10 cellular contexts compared by ENCODE assay signal in the genomic region with DNA sequence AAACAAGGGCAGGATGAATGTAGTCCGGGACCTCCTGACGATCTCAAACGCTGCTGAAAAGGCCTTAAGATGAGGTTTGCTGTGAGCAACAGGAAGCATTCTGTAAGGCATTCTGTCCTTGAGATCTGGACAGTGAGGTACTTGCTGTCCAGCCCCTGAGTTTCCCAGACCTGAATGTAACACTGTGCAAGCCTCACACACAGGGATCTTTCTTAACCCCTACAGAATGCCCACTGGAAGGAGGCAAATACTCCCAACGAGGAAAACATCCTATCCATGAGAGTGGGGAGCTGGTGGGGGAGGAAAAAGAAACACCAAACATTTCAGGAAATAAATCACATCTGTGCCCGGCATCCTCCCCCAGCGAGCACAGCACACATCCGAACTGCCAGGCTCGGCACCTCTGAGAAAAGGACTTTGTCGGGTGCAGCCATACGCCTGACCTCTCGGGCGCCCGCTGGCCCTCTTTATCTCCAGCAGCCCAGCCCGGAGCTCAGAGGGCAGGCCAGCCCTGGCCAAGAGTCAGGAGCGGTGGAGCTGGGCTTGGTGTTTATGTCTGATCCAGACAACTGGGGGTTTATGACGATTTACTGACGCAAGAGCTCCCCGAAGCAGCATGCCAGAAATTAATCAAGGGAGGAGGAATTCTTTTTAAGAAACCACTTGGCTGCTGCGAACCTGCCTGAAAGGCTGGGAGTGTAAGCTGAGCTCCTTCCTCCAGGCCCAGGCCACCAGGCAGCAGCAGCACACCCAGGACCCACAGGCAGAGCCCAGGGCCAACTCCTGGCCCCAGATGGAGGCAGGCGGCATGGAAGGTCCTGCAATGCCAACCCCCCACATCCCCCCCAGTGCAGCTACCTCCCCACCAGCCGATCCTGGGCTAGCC.
DNase-seq lines count a peak whose midpoint lies in the region; ATAC-seq, FAIRE-seq and TF ChIP-seq lines count a peak whose summit lies in the region.
"Had no signal": no experiment of that assay in that cellular context is flagged by ENCODE, and none has a peak within 500 bp of the region (broad histone marks: within the 10 kb centered on the region; RNA-seq: fewer than 3 reads in every experiment).

No MANE protein-coding gene starts in this region.

- peak; percentile 40 for DNase-seq in DMS 273 (lab: John Stamatoyannopoulos, UW; ENCODE audit: unreplicated experiment)
- no peak for DNase-seq in DMS 273 treated with DMSO at 0.1 percent for 48 hours (lab: John Stamatoyannopoulos, UW)
- DNase-seq in cardiac fibroblast (ENCODE audit: low read depth in 2 of 2) = peak; percentile 64 to 98
- peak; percentile 83 to 89 for DNase-seq in suprapubic skin (ENCODE audit: low spot score in 2 of 2)
- DNase-seq in GM19239 (ENCODE audit: insufficient read length, low spot score) = no peak
- no peak for DNase-seq in activated CD4-positive, alpha-beta T cell treated with anti-CD3 and anti-CD28 coated beads for 1 hour
- no peak for DNase-seq in PC-3
- DNase-seq: trophoblast cell had no signal

- H3K27me3 ChIP-seq in liver (ENCODE audit: control insufficient read depth in 4 of 4, insufficient read depth in 4 of 4, low read length in 3 of 4) (no peaks in the 10 kb centered on the region), suprapubic skin (no peaks in the 10 kb centered on the region), PC-3 (ENCODE audit: low read length) (no peaks in the 10 kb centered on the region)

- H4K20me1 ChIP-seq in PC-3 (ENCODE audit: low read length) = no peaks in the 10 kb centered on the region; the same call in 1 of the 2 replicates

- H3K9ac ChIP-seq in liver (ENCODE audit: low read depth in 1 of 2, low read length in 2 of 2) (peak overlapping the region in 1 of 2 donors; percentile 37), PC-3 (ENCODE audit: low read length) (no peak overlapping the region)

- no TSS peak for BruUV-seq in PC-3 (replicated peaks; lab: Mats Ljungman, UMichigan)

- no peaks in the 10 kb centered on the region for H3F3A ChIP-seq in PC-3 (ENCODE audit: low read length, unreplicated experiment)

- 34% methylated on average over 21 of the region's 21 CpGs for WGBS in liver
- WGBS in suprapubic skin = 49% methylated on average over 20 of the region's 21 CpGs

- H3K4me1 ChIP-seq in liver (ENCODE audit: control insufficient read depth in 4 of 4, insufficient read depth in 4 of 4, low read length in 3 of 4) = peaks cover 20 to 42% (median 35%) of the 10 kb centered on the region in 4 donors
- H3K4me1 ChIP-seq in suprapubic skin = peaks cover 32% of the 10 kb centered on the region
- peaks cover 4% of the 10 kb centered on the region; the same call in 1 of the 2 replicates for H3K4me1 ChIP-seq in PC-3 (ENCODE audit: insufficient read depth, low read length)

- H3K27ac ChIP-seq in liver (ENCODE audit: low read depth in 1 of 2, low read length in 2 of 2) (peak overlapping the region; percentile 39 to 63), suprapubic skin (peak overlapping the region; percentile 57), PC-3 (ENCODE audit: low read length) (no peak overlapping the region)
- H3K27ac ChIP-seq: 22Rv1 had no signal

- no peak overlapping the region for H3K4me3 ChIP-seq in cardiac fibroblast (replicated peaks in 1 of 2; ENCODE audit: low read depth in 2 of 2, low read length in 2 of 2)
- H3K4me3 ChIP-seq in liver (ENCODE audit: low read depth in 1 of 3, low read length in 3 of 3) = no peak overlapping the region
- H3K4me3 ChIP-seq in suprapubic skin = no peak overlapping the region
- no peak overlapping the region for H3K4me3 ChIP-seq in PC-3 (ENCODE audit: low read length)

- CTCF ChIA-PET in PC-3 (lab: Charles Lee) = no interaction called here

- no peak for TF ChIP-seq CTCF in cardiac fibroblast (IDR thresholded peaks at IDR 0.05; ENCODE audit: low read depth, low read length)
- TF ChIP-seq CTCF in liver (IDR thresholded peaks at IDR 0.05; ENCODE audit: low read depth, low read length, missing input control) = no peak
- TF ChIP-seq CTCF in suprapubic skin (IDR thresholded peaks at IDR 0.05) = no peak
- TF ChIP-seq CTCF in PC-3 (conservative IDR thresholded peaks at IDR 0.05; ENCODE audit: low read depth, low read length) = no peak

- H3K79me2 ChIP-seq in PC-3 (ENCODE audit: low read length) = no peaks in the 10 kb centered on the region

- intact Hi-C loops in PC-3 (cut with micrococcal nuclease) = no loop called here

- FAIRE-seq in GM19239 (lab: Jason Lieb, UNC) = no peak

- ATAC-seq in PC-3 = no peak

- TF ChIP-seq RAD21 in liver (IDR thresholded peaks at IDR 0.05) = peak; percentile 58 to 71

- H3K36me3 ChIP-seq in liver (ENCODE audit: control insufficient read depth in 4 of 4, insufficient read depth in 3 of 4, low read depth in 1 of 4, low read length in 3 of 4) (no peaks in the 10 kb centered on the region), suprapubic skin (no peaks in the 10 kb centered on the region), PC-3 (ENCODE audit: low read depth, low read length) (no peaks in the 10 kb centered on the region)

- H2AFZ ChIP-seq in PC-3 (ENCODE audit: low read length) = no peak overlapping the region

- no peaks in the 10 kb centered on the region for H3K9me2 ChIP-seq in PC-3 (replicated peaks; ENCODE audit: low read length)

- H3K9me3 ChIP-seq in liver (ENCODE audit: control insufficient read depth in 4 of 4, low read length in 3 of 4) (no peaks in the 10 kb centered on the region), suprapubic skin (no peaks in the 10 kb centered on the region), PC-3 (ENCODE audit: low read length) (no peaks in the 10 kb centered on the region)

- POLR2A ChIA-PET in PC-3 (lab: Charles Lee; ENCODE audit: unreplicated experiment) = no interaction called here

- TF ChIP-seq EP300 in suprapubic skin (IDR thresholded peaks at IDR 0.05) = no peak

- H3K4me2 ChIP-seq in PC-3 (ENCODE audit: low read length) = no peak overlapping the region

- no peak for TF ChIP-seq POLR2A in suprapubic skin (IDR thresholded peaks at IDR 0.05)

TF ChIP-seq in liver, 16 proteins besides CTCF, POLR2A, EP300 and RAD21 (continues in another document):
- no peak for TF ChIP-seq FOXA1 (IDR thresholded peaks at IDR 0.05)
- TF ChIP-seq, protein P1, sequence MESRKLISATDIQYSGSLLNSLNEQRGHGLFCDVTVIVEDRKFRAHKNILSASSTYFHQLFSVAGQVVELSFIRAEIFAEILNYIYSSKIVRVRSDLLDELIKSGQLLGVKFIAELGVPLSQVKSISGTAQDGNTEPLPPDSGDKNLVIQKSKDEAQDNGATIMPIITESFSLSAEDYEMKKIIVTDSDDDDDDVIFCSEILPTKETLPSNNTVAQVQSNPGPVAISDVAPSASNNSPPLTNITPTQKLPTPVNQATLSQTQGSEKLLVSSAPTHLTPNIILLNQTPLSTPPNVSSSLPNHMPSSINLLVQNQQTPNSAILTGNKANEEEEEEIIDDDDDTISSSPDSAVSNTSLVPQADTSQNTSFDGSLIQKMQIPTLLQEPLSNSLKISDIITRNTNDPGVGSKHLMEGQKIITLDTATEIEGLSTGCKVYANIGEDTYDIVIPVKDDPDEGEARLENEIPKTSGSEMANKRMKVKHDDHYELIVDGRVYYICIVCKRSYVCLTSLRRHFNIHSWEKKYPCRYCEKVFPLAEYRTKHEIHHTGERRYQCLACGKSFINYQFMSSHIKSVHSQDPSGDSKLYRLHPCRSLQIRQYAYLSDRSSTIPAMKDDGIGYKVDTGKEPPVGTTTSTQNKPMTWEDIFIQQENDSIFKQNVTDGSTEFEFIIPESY (IDR thresholded peaks at IDR 0.05) = peak; percentile 45
- TF ChIP-seq SP1 (IDR thresholded peaks at IDR 0.05) = peak; percentile 84
- peak; percentile 94 for TF ChIP-seq RXRA (IDR thresholded peaks at IDR 0.05)
- TF ChIP-seq JUND (IDR thresholded peaks at IDR 0.05) = peak; percentile 60 to 63
- TF ChIP-seq HNF4A (conservative IDR thresholded peaks at IDR 0.05) = peak; percentile 98 to 99
- peak; percentile 61 for TF ChIP-seq YY1 (IDR thresholded peaks at IDR 0.05)
- no peak for TF ChIP-seq TAF1 (conservative IDR thresholded peaks at IDR 0.05)
- TF ChIP-seq, protein P2, sequence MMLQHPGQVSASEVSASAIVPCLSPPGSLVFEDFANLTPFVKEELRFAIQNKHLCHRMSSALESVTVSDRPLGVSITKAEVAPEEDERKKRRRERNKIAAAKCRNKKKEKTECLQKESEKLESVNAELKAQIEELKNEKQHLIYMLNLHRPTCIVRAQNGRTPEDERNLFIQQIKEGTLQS (IDR thresholded peaks at IDR 0.05) = peak; percentile 61
- TF ChIP-seq HNF4G (IDR thresholded peaks at IDR 0.05) = peak; percentile 92
- TF ChIP-seq, protein P3, sequence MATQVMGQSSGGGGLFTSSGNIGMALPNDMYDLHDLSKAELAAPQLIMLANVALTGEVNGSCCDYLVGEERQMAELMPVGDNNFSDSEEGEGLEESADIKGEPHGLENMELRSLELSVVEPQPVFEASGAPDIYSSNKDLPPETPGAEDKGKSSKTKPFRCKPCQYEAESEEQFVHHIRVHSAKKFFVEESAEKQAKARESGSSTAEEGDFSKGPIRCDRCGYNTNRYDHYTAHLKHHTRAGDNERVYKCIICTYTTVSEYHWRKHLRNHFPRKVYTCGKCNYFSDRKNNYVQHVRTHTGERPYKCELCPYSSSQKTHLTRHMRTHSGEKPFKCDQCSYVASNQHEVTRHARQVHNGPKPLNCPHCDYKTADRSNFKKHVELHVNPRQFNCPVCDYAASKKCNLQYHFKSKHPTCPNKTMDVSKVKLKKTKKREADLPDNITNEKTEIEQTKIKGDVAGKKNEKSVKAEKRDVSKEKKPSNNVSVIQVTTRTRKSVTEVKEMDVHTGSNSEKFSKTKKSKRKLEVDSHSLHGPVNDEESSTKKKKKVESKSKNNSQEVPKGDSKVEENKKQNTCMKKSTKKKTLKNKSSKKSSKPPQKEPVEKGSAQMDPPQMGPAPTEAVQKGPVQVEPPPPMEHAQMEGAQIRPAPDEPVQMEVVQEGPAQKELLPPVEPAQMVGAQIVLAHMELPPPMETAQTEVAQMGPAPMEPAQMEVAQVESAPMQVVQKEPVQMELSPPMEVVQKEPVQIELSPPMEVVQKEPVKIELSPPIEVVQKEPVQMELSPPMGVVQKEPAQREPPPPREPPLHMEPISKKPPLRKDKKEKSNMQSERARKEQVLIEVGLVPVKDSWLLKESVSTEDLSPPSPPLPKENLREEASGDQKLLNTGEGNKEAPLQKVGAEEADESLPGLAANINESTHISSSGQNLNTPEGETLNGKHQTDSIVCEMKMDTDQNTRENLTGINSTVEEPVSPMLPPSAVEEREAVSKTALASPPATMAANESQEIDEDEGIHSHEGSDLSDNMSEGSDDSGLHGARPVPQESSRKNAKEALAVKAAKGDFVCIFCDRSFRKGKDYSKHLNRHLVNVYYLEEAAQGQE (IDR thresholded peaks at IDR 0.05) = peak; percentile 78
- TF ChIP-seq FOXA2 (IDR thresholded peaks at IDR 0.05) = no peak
- peak; percentile 99 for TF ChIP-seq NR2F2 (IDR thresholded peaks at IDR 0.05)
- TF ChIP-seq GABPA (IDR thresholded peaks at IDR 0.05 in 1 of 2, conservative IDR thresholded peaks at IDR 0.05 in 1 of 2) = peak in 1 of 2 donors; percentile 22
- no peak for TF ChIP-seq EGR1 (IDR thresholded peaks at IDR 0.05; ENCODE audit: low read depth in 2 of 2)

Comparison
In these comparisons a context has a peak if more than half of its experiments do, and no peak if none do; other contexts are left out.
1. DNase-seq: peak in DMS 273 (single experiment), cardiac fibroblast (2 of 2) and suprapubic skin (2 of 2); none in DMS 273 treated with DMSO at 0.1 percent for 48 hours (single experiment), GM19239 (single experiment), activated CD4-positive, alpha-beta T cell treated with anti-CD3 and anti-CD28 coated beads for 1 hour (single experiment) and PC-3 (single experiment).